20 cellular contexts compared by ENCODE assay signal in the genomic region with DNA sequence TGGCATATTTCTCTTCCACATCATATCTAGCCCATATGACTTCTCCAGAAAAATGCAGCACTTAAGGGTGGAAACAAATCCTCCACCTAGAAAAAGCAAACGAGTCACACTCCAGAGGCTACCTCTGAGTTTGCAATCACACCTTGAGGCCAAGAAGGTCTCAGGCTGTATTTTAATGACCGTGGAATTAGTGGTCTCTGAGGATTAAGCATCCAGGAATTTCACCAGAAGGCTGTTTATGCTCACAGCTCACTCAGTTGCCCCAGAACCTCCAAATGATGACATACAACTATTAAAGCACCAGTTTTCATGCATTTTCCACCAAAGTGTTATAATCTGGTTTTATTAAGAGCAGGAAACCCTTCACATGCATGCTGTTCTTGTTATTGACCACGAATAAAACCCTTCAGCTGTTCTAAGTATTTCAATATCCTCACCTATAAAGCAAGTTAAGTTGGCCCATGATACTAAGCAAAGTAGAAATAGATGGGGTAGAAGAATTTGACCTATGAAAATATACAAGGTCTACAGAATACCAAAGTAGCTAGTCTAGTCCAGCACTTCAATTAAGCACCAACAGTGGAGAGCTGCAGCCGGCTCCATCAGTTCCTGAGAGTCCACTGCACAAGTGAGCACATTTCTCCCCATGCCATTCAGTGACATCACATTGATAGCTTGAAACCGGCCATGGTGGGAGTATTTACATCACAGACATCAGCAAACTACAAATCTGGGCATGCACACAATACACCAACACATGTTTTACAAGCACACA. TPM values are rescaled to one million over a fixed set of nuclear protein-coding genes. Genes with fewer than 3 reads are reported as not detected.
A peak's percentile ranks its signal among the peaks of the same experiment; 100 is the strongest.
DNase-seq lines count a peak whose midpoint lies in the region; ATAC-seq and TF ChIP-seq lines count a peak whose summit lies in the region.
"Had no signal": no experiment of that assay in that cellular context is flagged by ENCODE, and none has a peak within 500 bp of the region (broad histone marks: within the 10 kb centered on the region; RNA-seq: fewer than 3 reads in every experiment).

No MANE protein-coding gene starts in this region.

- H3K4me3 ChIP-seq in fibroblast of villous mesenchyme (ENCODE audit: low read depth, low read length) (no peak overlapping the region), endodermal cell (ENCODE audit: low read length) (no peak overlapping the region)
- H3K4me3 ChIP-seq: adrenal gland, neural progenitor cell, tibial nerve had no signal

- DNase-seq in activated naive CD8-positive, alpha-beta T cell treated with anti-CD3 and anti-CD28 coated beads, Interleukin-2, amount 10 ng/mL, durations not matched to agents 7 days and 5 days = no peak
- no peak for DNase-seq in activated naive CD8-positive, alpha-beta T cell treated with anti-CD3 and anti-CD28 coated beads for 36 hours
- DNase-seq in M059J (ENCODE audit: low read depth) (peak; percentile 36), fibroblast of villous mesenchyme (ENCODE audit: low read depth) (peak; percentile 32), endodermal cell (no peak), NCI-H526 (lab: John Stamatoyannopoulos, UW) (no peak), SW 1271 (lab: John Stamatoyannopoulos, UW) (no peak), medulla oblongata (ENCODE audit: extremely low spot score) (no peak)
- DNase-seq: adrenal gland, Calu3, left cardiac atrium, NCI-H1417 treated with DMSO at 0.1 percent for 48 hours, NCI-H526 treated with DMSO at 0.1 percent for 48 hours had no signal

- peaks cover 2% of the 10 kb centered on the region for H3K9me3 Mint-ChIP-seq in activated naive CD8-positive, alpha-beta T cell treated with anti-CD3 and anti-CD28 coated beads, Interleukin-2, amount 10 ng/mL, durations not matched to agents 7 days and 5 days
- H3K9me3 Mint-ChIP-seq in activated naive CD8-positive, alpha-beta T cell treated with anti-CD3 and anti-CD28 coated beads for 36 hours = no peaks in the 10 kb centered on the region
- no peaks in the 10 kb centered on the region for H3K9me3 Mint-ChIP-seq in endodermal cell
- H3K9me3 Mint-ChIP-seq: activated T-helper 1 cell treated with anti-CD3 and anti-CD28 coated beads, Interleukin-12 subunit alpha, Interleukin-12 subunit beta, Interleukin-2, Interleukin-4 antibody, amounts not matched to agents 30 ng/mL and 10 ng/mL and 1 ng/mL, durations not matched to agents 14 hours and 24 hours and 36 hours; mesothelial cell of epicardium; neural progenitor cell; T-helper 1 cell treated with Interleukin-12 subunit alpha and Interleukin-12 subunit beta and Interleukin-4 antibody, amounts not matched to agents 30 μg/mL and 1 μg/mL, for 36 hours; WTC11 had no signal

- POLR2A ChIA-PET in activated naive CD8-positive, alpha-beta T cell treated with anti-CD3 and anti-CD28 coated beads, Interleukin-2, amount 10 ng/mL, durations not matched to agents 7 days and 5 days (lab: Charles Lee) = no interaction called here

- WGBS in endodermal cell (ENCODE audit: insufficient coverage in 1 of 2, insufficient read length in 1 of 2), 2 experiments = 92 to 94% methylated on average over 3 to 5 of the region's 5 CpGs

- H3K9me3 ChIP-seq in endodermal cell (ENCODE audit: control insufficient read depth, low read length) = no peaks in the 10 kb centered on the region
- H3K9me3 ChIP-seq: adrenal gland, tibial nerve had no signal

- no peak overlapping the region for H3K27ac Mint-ChIP-seq in activated naive CD8-positive, alpha-beta T cell treated with anti-CD3 and anti-CD28 coated beads, Interleukin-2, amount 10 ng/mL, durations not matched to agents 7 days and 5 days
- no peak overlapping the region for H3K27ac Mint-ChIP-seq in activated naive CD8-positive, alpha-beta T cell treated with anti-CD3 and anti-CD28 coated beads for 36 hours
- no peak overlapping the region for H3K27ac Mint-ChIP-seq in endodermal cell
- H3K27ac Mint-ChIP-seq: activated T-helper 1 cell treated with anti-CD3 and anti-CD28 coated beads, Interleukin-12 subunit alpha, Interleukin-12 subunit beta, Interleukin-2, Interleukin-4 antibody, amounts not matched to agents 30 ng/mL and 10 ng/mL and 1 ng/mL, durations not matched to agents 14 hours and 24 hours and 36 hours; mesothelial cell of epicardium; neural progenitor cell; T-helper 1 cell treated with Interleukin-12 subunit alpha and Interleukin-12 subunit beta and Interleukin-4 antibody, amounts not matched to agents 30 μg/mL and 1 μg/mL, for 36 hours; WTC11 had no signal

- H3K4me3 Mint-ChIP-seq in activated naive CD8-positive, alpha-beta T cell treated with anti-CD3 and anti-CD28 coated beads, Interleukin-2, amount 10 ng/mL, durations not matched to agents 7 days and 5 days = peak overlapping the region; percentile 12
- H3K4me3 Mint-ChIP-seq in activated naive CD8-positive, alpha-beta T cell treated with anti-CD3 and anti-CD28 coated beads for 36 hours = no peak overlapping the region
- no peak overlapping the region for H3K4me3 Mint-ChIP-seq in endodermal cell
- H3K4me3 Mint-ChIP-seq: activated T-helper 1 cell treated with anti-CD3 and anti-CD28 coated beads, Interleukin-12 subunit alpha, Interleukin-12 subunit beta, Interleukin-2, Interleukin-4 antibody, amounts not matched to agents 30 ng/mL and 10 ng/mL and 1 ng/mL, durations not matched to agents 14 hours and 24 hours and 36 hours; mesothelial cell of epicardium; neural progenitor cell; T-helper 1 cell treated with Interleukin-12 subunit alpha and Interleukin-12 subunit beta and Interleukin-4 antibody, amounts not matched to agents 30 μg/mL and 1 μg/mL, for 36 hours; WTC11 had no signal

- peaks cover 55% of the 10 kb centered on the region for H3K4me1 Mint-ChIP-seq in activated naive CD8-positive, alpha-beta T cell treated with anti-CD3 and anti-CD28 coated beads, Interleukin-2, amount 10 ng/mL, durations not matched to agents 7 days and 5 days
- peaks cover 54% of the 10 kb centered on the region for H3K4me1 Mint-ChIP-seq in activated naive CD8-positive, alpha-beta T cell treated with anti-CD3 and anti-CD28 coated beads for 36 hours
- H3K4me1 Mint-ChIP-seq in endodermal cell = peaks cover 9% of the 10 kb centered on the region

- no peak overlapping the region for H3K9ac ChIP-seq in endodermal cell (ENCODE audit: extremely low read depth, low read length, poor library complexity, severe bottlenecking)
- H3K9ac ChIP-seq: neural progenitor cell had no signal

- no peak for ATAC-seq in activated naive CD8-positive, alpha-beta T cell treated with anti-CD3 and anti-CD28 coated beads, Interleukin-2, amount 10 ng/mL, durations not matched to agents 7 days and 5 days (ENCODE audit: low read depth)
- ATAC-seq: foreskin keratinocyte, left cardiac atrium, WTC11 had no signal

- no peak overlapping the region for H3K27ac ChIP-seq in endodermal cell (ENCODE audit: low read depth, low read length)
- H3K27ac ChIP-seq: adrenal gland, foreskin keratinocyte, neural progenitor cell, tibial nerve had no signal

- peaks cover 2% of the 10 kb centered on the region for H3K36me3 Mint-ChIP-seq in activated naive CD8-positive, alpha-beta T cell treated with anti-CD3 and anti-CD28 coated beads, Interleukin-2, amount 10 ng/mL, durations not matched to agents 7 days and 5 days
- H3K36me3 Mint-ChIP-seq in activated naive CD8-positive, alpha-beta T cell treated with anti-CD3 and anti-CD28 coated beads for 36 hours = no peaks in the 10 kb centered on the region
- no peaks in the 10 kb centered on the region for H3K36me3 Mint-ChIP-seq in endodermal cell (ENCODE audit: low read depth)
- H3K36me3 Mint-ChIP-seq: mesothelial cell of epicardium, neural progenitor cell, WTC11 had no signal

- no peaks in the 10 kb centered on the region for H3K27me3 Mint-ChIP-seq in activated naive CD8-positive, alpha-beta T cell treated with anti-CD3 and anti-CD28 coated beads, Interleukin-2, amount 10 ng/mL, durations not matched to agents 7 days and 5 days
- peaks cover 19% of the 10 kb centered on the region for H3K27me3 Mint-ChIP-seq in activated naive CD8-positive, alpha-beta T cell treated with anti-CD3 and anti-CD28 coated beads for 36 hours
- H3K27me3 Mint-ChIP-seq in endodermal cell (ENCODE audit: insufficient read depth) = peaks cover 2% of the 10 kb centered on the region

- no peaks in the 10 kb centered on the region for H3K27me3 ChIP-seq in endodermal cell (ENCODE audit: control insufficient read depth, insufficient read depth, low read length, poor library complexity, severe bottlenecking)
- H3K27me3 ChIP-seq: adrenal gland, neural progenitor cell, tibial nerve had no signal

- no peaks in the 10 kb centered on the region for H3K36me3 ChIP-seq in endodermal cell (ENCODE audit: control insufficient read depth, insufficient read depth, low read length)
- H3K36me3 ChIP-seq: adrenal gland, neural progenitor cell, tibial nerve had no signal

- no peaks in the 10 kb centered on the region for H3K4me1 ChIP-seq in endodermal cell (ENCODE audit: control insufficient read depth, insufficient read depth, low read length)
- H3K4me1 ChIP-seq: adrenal gland, foreskin keratinocyte, neural progenitor cell, tibial nerve had no signal

- TF ChIP-seq CTCF in fibroblast of villous mesenchyme (IDR thresholded peaks at IDR 0.05; ENCODE audit: insufficient read depth, low read depth, low read length) = no peak
- TF ChIP-seq CTCF in endodermal cell (conservative IDR thresholded peaks at IDR 0.05) = no peak

RNA-seq across cellular contexts. Expression of gene SLC14A1, which starts 39.5 kb away (rescaled TPM):
- total RNA-seq in activated naive CD8-positive, alpha-beta T cell treated with anti-CD3 and anti-CD28 coated beads, Interleukin-2, amount 10 ng/mL, durations not matched to agents 7 days and 5 days = 1 to 10 TPM; 3.1 to 3.5 TPM
- 1 to 10 TPM; 1.1 to 1.4 TPM for total RNA-seq in activated naive CD8-positive, alpha-beta T cell treated with anti-CD3 and anti-CD28 coated beads for 36 hours
- 4.6 and 4.8 TPM in 2 replicates for total RNA-seq in M059J (2014; rRNA removed; shearing (Covaris generic))
- 0.86 and 9.3 TPM in 2 replicates for total RNA-seq in fibroblast of villous mesenchyme
- total RNA-seq in endodermal cell = not detected
- not detected for polyA plus RNA-seq in endodermal cell (2013, experiment 1 of 2)
- polyA plus RNA-seq in endodermal cell (2013, experiment 2 of 2) = not detected
- total RNA-seq: Calu3, mesothelial cell of epicardium, WTC11 had no signal

Comparison
In these comparisons a context has a peak if more than half of its experiments do, and no peak if none do; other contexts are left out.
1. DNase-seq: peak in M059J (single experiment) and fibroblast of villous mesenchyme (single experiment); none in activated naive CD8-positive, alpha-beta T cell treated with anti-CD3 and anti-CD28 coated beads, Interleukin-2, amount 10 ng/mL, durations not matched to agents 7 days and 5 days (single experiment), activated naive CD8-positive, alpha-beta T cell treated with anti-CD3 and anti-CD28 coated beads for 36 hours (single experiment), endodermal cell (single experiment), NCI-H526 (0 of 2), SW 1271 (0 of 2) and medulla oblongata (single experiment).